ENCODE assay signal across 1 cellular context in genomic region chr17:3915642-3916012, GRCh38.
TF ChIP-seq lines count a peak whose summit lies in the region.

No MANE protein-coding gene starts in this region.

TF ChIP-seq in IMR-90, 13 proteins besides CTCF, POLR2A, EP300 and RAD21:
- TF ChIP-seq CHD1 (IDR thresholded peaks at IDR 0.05; ENCODE audit: low read depth, low read length) (no peak), USF2 (IDR thresholded peaks at IDR 0.05; ENCODE audit: low read depth, low read length) (no peak), MXI1 (IDR thresholded peaks at IDR 0.05; ENCODE audit: borderline replicate concordance, low read depth, low read length) (no peak), FOS (IDR thresholded peaks at IDR 0.05; ENCODE audit: low read depth, low read length) (no peak), NFE2L2 (IDR thresholded peaks at IDR 0.05; ENCODE audit: low read depth, low read length) (no peak), MAFK (IDR thresholded peaks at IDR 0.05; ENCODE audit: low read depth, low read length) (no peak), MAZ (IDR thresholded peaks at IDR 0.05; ENCODE audit: borderline replicate concordance, low read depth, low read length) (no peak), BHLHE40 (IDR thresholded peaks at IDR 0.05; ENCODE audit: low read depth, low read length) (no peak), ELK1 (IDR thresholded peaks at IDR 0.05; ENCODE audit: borderline replicate concordance, low read depth, low read length) (no peak), CEBPB (IDR thresholded peaks at IDR 0.05; ENCODE audit: low read depth, low read length) (no peak), SMC3 (IDR thresholded peaks at IDR 0.05; ENCODE audit: low read depth, low read length) (no peak), RCOR1 (IDR thresholded peaks at IDR 0.05; ENCODE audit: insufficient replicate concordance, low read length) (no peak), RFX5 (IDR thresholded peaks at IDR 0.05; ENCODE audit: low read depth, low read length) (no peak)
